ENCODE assay signal across 4 cellular contexts in the genomic region with DNA sequence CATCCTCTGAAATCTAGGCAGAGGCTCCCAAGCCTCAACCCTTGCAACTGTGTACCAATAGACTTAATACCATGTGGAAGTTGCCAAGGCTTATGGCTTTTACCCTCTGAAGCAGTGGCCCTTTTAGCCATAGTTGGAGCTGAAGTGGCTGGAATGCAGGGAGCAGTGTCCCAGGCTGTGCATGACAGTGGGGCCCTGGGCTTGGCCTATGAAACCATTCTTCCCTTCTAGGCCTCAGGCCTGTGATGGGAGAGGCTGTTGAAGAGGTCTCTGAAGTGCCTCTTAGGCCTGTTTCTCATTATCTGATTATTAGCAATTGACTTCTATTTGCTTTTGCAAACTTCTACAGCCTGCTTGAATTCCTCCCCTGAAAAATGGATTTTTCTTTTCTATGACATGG.
"Had no signal": no experiment of that assay in that cellular context is flagged by ENCODE, and none has a peak within 500 bp of the region (broad histone marks: within the 10 kb centered on the region; RNA-seq: fewer than 3 reads in every experiment).

No MANE protein-coding gene starts in this region.

- ATAC-seq: GM23338 had no signal

- DNase-seq: H9, HCEC 1CT, IMR-90 had no signal

- H3K4me3 ChIP-seq: GM23338 had no signal
